17 cellular contexts compared by ENCODE assay signal in the genomic region with DNA sequence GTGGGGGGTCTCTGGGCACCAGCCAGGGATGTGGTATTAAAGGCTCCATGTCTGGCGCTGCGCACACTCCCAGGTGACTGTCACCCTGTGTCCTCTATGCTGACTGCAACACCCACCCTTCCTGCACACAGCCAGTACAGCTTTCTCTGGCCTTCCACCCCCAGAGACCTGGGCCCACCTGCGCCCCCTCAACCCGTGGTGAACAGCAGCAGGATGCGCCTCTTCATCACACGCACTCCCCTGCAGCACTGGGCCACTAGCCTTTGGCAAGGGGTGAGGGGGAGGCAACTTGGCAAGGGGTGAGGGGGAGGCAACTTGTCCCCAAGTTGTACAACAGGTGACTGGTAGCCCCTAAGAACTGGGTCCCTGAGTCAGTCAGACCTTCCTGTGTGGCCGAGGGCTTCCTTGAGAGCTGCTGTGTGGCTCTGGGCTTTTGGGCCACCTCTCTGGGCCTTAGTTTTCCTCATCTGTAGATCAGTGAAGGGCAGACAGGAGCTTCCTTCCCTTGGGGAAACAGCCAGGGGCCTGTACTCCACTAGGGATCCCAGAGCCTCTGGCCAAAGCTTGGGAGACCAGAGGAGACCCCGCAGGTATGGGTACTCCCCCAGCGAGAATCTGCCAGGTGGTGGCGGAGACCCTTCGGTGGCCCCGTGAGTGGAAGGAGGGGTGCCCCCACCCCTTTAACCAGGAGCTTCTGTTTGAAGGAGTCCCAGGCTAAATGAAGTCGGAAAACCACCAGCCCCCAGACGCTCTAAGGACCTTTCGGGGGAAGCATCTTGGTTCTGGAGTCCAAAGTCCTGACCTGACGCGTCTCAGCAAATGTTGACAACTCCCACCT.
"Had no signal": no experiment of that assay in that cellular context is flagged by ENCODE, and none has a peak within 500 bp of the region (broad histone marks: within the 10 kb centered on the region; RNA-seq: fewer than 3 reads in every experiment).

No MANE protein-coding gene starts in this region.

- H3K36me3 ChIP-seq: neural progenitor cell had no signal

- H3K9me3 Mint-ChIP-seq: naive thymus-derived CD4-positive, alpha-beta T cell; neural progenitor cell had no signal

- H3K27ac ChIP-seq: epithelial cell of prostate, esophagus muscularis mucosa, neural progenitor cell, right atrium auricular region had no signal

- H3K4me3 Mint-ChIP-seq: naive thymus-derived CD4-positive, alpha-beta T cell; neural progenitor cell had no signal

- ATAC-seq: left colon; left ventricle myocardium superior; naive thymus-derived CD4-positive, alpha-beta T cell had no signal

- H3K27ac Mint-ChIP-seq: naive thymus-derived CD4-positive, alpha-beta T cell; neural progenitor cell had no signal

- H3K27me3 ChIP-seq: esophagus muscularis mucosa, right atrium auricular region had no signal

- H3K4me3 ChIP-seq: esophagus muscularis mucosa, lung, neural progenitor cell, right atrium auricular region had no signal

- H3K27me3 Mint-ChIP-seq: naive thymus-derived CD4-positive, alpha-beta T cell had no signal

- H3K4me1 ChIP-seq: neural progenitor cell had no signal

- DNase-seq: effector memory CD4-positive, alpha-beta T cell; left colon; left ventricle myocardium superior; mesenchymal stem cell; midbrain; naive thymus-derived CD4-positive, alpha-beta T cell; occipital lobe; small intestine; stimulated activated CD4-positive, alpha-beta T cell treated with anti-CD3 and anti-CD28 coated beads, Interleukin-12 subunit alpha, Interleukin-12 subunit beta, amount 100 ng/mL, for 4 hours; stimulated activated naive CD4-positive, alpha-beta T cell treated with Interleukin-2 at 50 U/mL for 16 hours; trophoblast cell had no signal

- H3K9me3 ChIP-seq: esophagus muscularis mucosa, right atrium auricular region had no signal

- FAIRE-seq: endometrium, small intestine had no signal
